In the genomic region with DNA sequence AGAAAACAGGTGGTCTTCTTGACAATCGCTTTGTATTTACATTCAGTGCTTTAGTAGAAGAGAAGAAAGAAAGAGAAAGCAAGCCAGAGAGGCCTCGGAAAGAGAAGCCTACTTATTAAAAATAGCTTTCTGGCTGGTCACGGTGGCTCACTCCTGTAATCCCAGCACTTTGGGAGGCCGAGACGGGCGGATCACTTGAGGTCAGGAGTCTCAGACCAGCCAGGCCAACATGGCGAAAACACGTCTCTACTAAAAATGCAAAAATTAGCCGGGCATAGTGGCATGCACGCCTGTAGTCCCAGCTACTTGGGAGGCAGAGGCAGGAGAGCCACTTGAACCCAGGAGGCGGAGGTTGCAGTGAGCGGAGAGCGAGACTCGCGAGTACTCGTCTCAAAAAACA, we compare ENCODE assay signal across 1 cellular context.
TF ChIP-seq lines count a peak whose summit lies in the region.

No MANE protein-coding gene starts in this region.

TF ChIP-seq in H1, 55 proteins besides CTCF, POLR2A, EP300 and RAD21:
- no peak for TF ChIP-seq SRF (IDR thresholded peaks at IDR 0.05; ENCODE audit: low read depth, low read length)
- no peak for TF ChIP-seq NRF1 (IDR thresholded peaks at IDR 0.05; ENCODE audit: low read depth, low read length)
- TF ChIP-seq TCF12 (IDR thresholded peaks at IDR 0.05; ENCODE audit: low read depth, low read length) = no peak
- TF ChIP-seq CBX8 (IDR thresholded peaks at IDR 0.05; ENCODE audit: borderline replicate concordance, low read depth, low read length) = no peak
- no peak for TF ChIP-seq SUZ12 (IDR thresholded peaks at IDR 0.05; ENCODE audit: low read length)
- TF ChIP-seq RXRA (IDR thresholded peaks at IDR 0.05; ENCODE audit: insufficient read depth, low read depth, low read length) = no peak
- no peak for TF ChIP-seq TEAD4 (IDR thresholded peaks at IDR 0.05; ENCODE audit: low read depth, low read length)
- no peak for TF ChIP-seq USF2 (IDR thresholded peaks at IDR 0.05; ENCODE audit: low read length)
- TF ChIP-seq RBBP5 (IDR thresholded peaks at IDR 0.05; ENCODE audit: borderline replicate concordance, low read depth, low read length) = no peak
- no peak for TF ChIP-seq CEBPB (IDR thresholded peaks at IDR 0.05; ENCODE audit: low read depth, low read length)
- no peak for TF ChIP-seq SIRT6 (IDR thresholded peaks at IDR 0.05; ENCODE audit: low read length)
- TF ChIP-seq RFX5 (IDR thresholded peaks at IDR 0.05; ENCODE audit: borderline replicate concordance, low read depth, low read length) = no peak
- no peak for TF ChIP-seq KDM4A (IDR thresholded peaks at IDR 0.05; ENCODE audit: low read depth, low read length, severe bottlenecking)
- no peak for TF ChIP-seq CHD2 (IDR thresholded peaks at IDR 0.05; ENCODE audit: low read length)
- no peak for TF ChIP-seq CBX5 (IDR thresholded peaks at IDR 0.05; ENCODE audit: low read depth, low read length)
- no peak for TF ChIP-seq BCL11A (IDR thresholded peaks at IDR 0.05; ENCODE audit: low read depth in 2 of 2, low read length in 2 of 2)
- TF ChIP-seq KDM1A (IDR thresholded peaks at IDR 0.05; ENCODE audit: borderline replicate concordance, low read length) = no peak
